Comparison of ENCODE assay signal across 8 cellular contexts in the genomic region with DNA sequence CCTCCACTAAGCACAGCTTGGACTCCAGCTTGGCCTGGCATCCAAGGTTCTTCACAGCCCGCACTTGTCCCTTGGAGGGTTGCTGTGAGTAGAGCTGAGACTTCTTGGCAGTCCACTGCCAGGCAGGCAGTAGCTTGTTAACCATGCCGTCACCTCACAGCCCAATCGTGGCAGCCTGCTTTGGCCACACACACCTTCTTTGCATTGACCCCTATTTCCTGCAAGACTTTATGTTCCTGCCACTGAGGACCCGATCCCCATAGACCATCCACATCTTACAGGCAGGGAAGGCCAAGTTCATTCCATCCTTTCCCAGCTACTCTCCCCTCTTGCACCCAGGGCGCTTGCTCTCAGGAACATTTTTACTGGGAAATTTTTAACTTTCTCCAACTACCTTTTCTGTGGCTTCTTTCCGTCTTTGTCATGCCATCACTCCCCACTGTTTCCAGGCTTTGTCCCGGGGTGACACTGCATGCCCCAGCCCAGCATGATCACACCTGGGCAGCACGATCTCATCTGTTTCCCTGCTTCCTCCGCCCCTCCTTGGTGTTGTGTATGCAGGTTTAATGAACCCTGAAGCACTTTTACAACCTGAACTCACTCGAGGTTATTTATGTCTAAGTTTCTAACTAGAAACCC. TPM values are rescaled to one million over a fixed set of nuclear protein-coding genes. Genes with fewer than 3 reads are reported as not detected.
DNase-seq lines count a peak whose midpoint lies in the region; ATAC-seq and TF ChIP-seq lines count a peak whose summit lies in the region.

No MANE protein-coding gene starts in this region.

- 0 out of 2 replicates have a peak, but pooled peaks cover 6% of the 10 kb centered on the region for H3F3A ChIP-seq in OCI-LY1 (ENCODE audit: insufficient read depth, low read length)

- H3K9me3 ChIP-seq in OCI-LY1 (ENCODE audit: low read length) = no peaks in the 10 kb centered on the region

- TF ChIP-seq CTCF in GM10248 (IDR thresholded peaks at IDR 0.05; ENCODE audit: control extremely low read depth, extremely low read depth, low read depth, missing control alignments) (no peak), OCI-LY1 (IDR thresholded peaks at IDR 0.05; ENCODE audit: low read length) (no peak), epithelial cell of esophagus (IDR thresholded peaks at IDR 0.05; ENCODE audit: insufficient read depth, low read depth, low read length, missing control alignments) (no peak), progenitor cell of endocrine pancreas (IDR thresholded peaks at IDR 0.05; ENCODE audit: unreplicated experiment) (no peak)

- peak overlapping the region; percentile 50 for H3K27ac Mint-ChIP-seq in progenitor cell of endocrine pancreas

- CTCF ChIA-PET in GM10248 (lab: Yijun Ruan, JAX) = interaction anchor here (0.9 to 1.0 kb wide), 3 partner anchors 9 to 18 kb away, joined by 3 to 4 read pairs (median 3); partner anchors contain the start of gene RASGRP2

- ATAC-seq in HG03159 (IDR thresholded peaks at IDR 0.05; ENCODE audit: unreplicated experiment) = no peak
- ATAC-seq in HG03571 (IDR thresholded peaks at IDR 0.05; ENCODE audit: unreplicated experiment) = no peak

- H3K4me1 ChIP-seq in OCI-LY1 (ENCODE audit: insufficient read depth, low read length, severe bottlenecking) = peaks cover 29% of the 10 kb centered on the region

- peak overlapping the region; percentile 61 for H3K27ac ChIP-seq in OCI-LY1 (ENCODE audit: low read depth, low read length, poor library complexity, severe bottlenecking)

- no peaks in the 10 kb centered on the region for H3K9me2 ChIP-seq in OCI-LY1 (ENCODE audit: low read depth, low read length)

- peaks cover 51% of the 10 kb centered on the region for H3K36me3 ChIP-seq in OCI-LY1 (ENCODE audit: insufficient read depth, low read length)

- no peak overlapping the region for H3K4me3 ChIP-seq in OCI-LY1 (ENCODE audit: low read depth, low read length, poor library complexity, severe bottlenecking)
- no peak overlapping the region for H3K4me3 ChIP-seq in epithelial cell of esophagus (ENCODE audit: low read length)

- H3K4me1 Mint-ChIP-seq in progenitor cell of endocrine pancreas (ENCODE audit: low read depth) = peaks cover 37% of the 10 kb centered on the region

- no peaks in the 10 kb centered on the region for H4K20me1 ChIP-seq in OCI-LY1 (ENCODE audit: insufficient read depth, low read length)

- H3K27me3 ChIP-seq in OCI-LY1 (ENCODE audit: insufficient read depth, low read length) = no peaks in the 10 kb centered on the region; the same call in 1 of the 2 replicates

- no peak overlapping the region for H2AFZ ChIP-seq in OCI-LY1 (ENCODE audit: low read length)

- H3K79me2 ChIP-seq in OCI-LY1 (ENCODE audit: insufficient read depth, low read length) = no peaks in the 10 kb centered on the region

- peaks cover 27% of the 10 kb centered on the region for H3K36me3 Mint-ChIP-seq in progenitor cell of endocrine pancreas (ENCODE audit: insufficient read depth)

- no peaks in the 10 kb centered on the region for H3K9me3 Mint-ChIP-seq in progenitor cell of endocrine pancreas (ENCODE audit: low read depth)

- POLR2A ChIA-PET in GM10248 (lab: Yijun Ruan, JAX) = interaction anchor here (0.9 to 2.0 kb wide), 2 partner anchors 10 to 16 kb away, joined by 3 to 10 read pairs; partner anchors contain the start of gene SF1

- DNase-seq in GM10248 (ENCODE audit: extremely low spot score) = peak; percentile 20
- DNase-seq in epithelial cell of esophagus (ENCODE audit: low read depth) = peak; percentile 62
- no peak for DNase-seq in progenitor cell of endocrine pancreas (ENCODE audit: low spot score, unreplicated experiment)
- DNase-seq in germinal center (ENCODE audit: low spot score) = no peak
- no peak for DNase-seq in A172 (ENCODE audit: low spot score)

- no peak overlapping the region for H3K4me3 Mint-ChIP-seq in progenitor cell of endocrine pancreas (ENCODE audit: low read depth)

- H3K9ac ChIP-seq in OCI-LY1 (ENCODE audit: low read length) = no peak overlapping the region

- H3K4me2 ChIP-seq in OCI-LY1 (ENCODE audit: low read length) = no peak overlapping the region

- H3K27me3 Mint-ChIP-seq in progenitor cell of endocrine pancreas = no peaks in the 10 kb centered on the region

RNA-seq across cellular contexts. Expression of gene PYGM, which starts 2.6 kb away (rescaled TPM):
- 1.4 and 1.6 TPM in 2 replicates for total RNA-seq in progenitor cell of endocrine pancreas
- total RNA-seq in A172 (2014; rRNA removed; shearing (Covaris generic)) = 0.12 TPM in 1 of 2 replicates, not detected in the other

RNA-seq across cellular contexts. Expression of gene SF1, which starts 15.9 kb away (rescaled TPM):
- total RNA-seq in progenitor cell of endocrine pancreas = 500 and 503 TPM in 2 replicates
- 61.8 and 149 TPM in 2 replicates for total RNA-seq in A172 (2014; rRNA removed; shearing (Covaris generic))

RNA-seq across cellular contexts. Expression of gene RASGRP2, which starts 18.5 kb away (rescaled TPM):
- 0.53 and 0.73 TPM in 2 replicates for total RNA-seq in progenitor cell of endocrine pancreas
- 0.07 and 2.1 TPM in 2 replicates for total RNA-seq in A172 (2014; rRNA removed; shearing (Covaris generic))

RNA-seq across cellular contexts. Expression of gene NRXN2, which starts 39.4 kb away (rescaled TPM):
- 0.17 and 0.60 TPM in 2 replicates for total RNA-seq in progenitor cell of endocrine pancreas
- 0.05 and 0.14 TPM in 2 replicates for total RNA-seq in A172 (2014; rRNA removed; shearing (Covaris generic))

RNA-seq across cellular contexts. Expression of gene MAP4K2, which starts 40.6 kb away (rescaled TPM):
- 12.7 and 13.3 TPM in 2 replicates for total RNA-seq in progenitor cell of endocrine pancreas
- 30.8 and 40.5 TPM in 2 replicates for total RNA-seq in A172 (2014; rRNA removed; shearing (Covaris generic))

Comparison
In these comparisons a context has a peak if more than half of its experiments do, and no peak if none do; other contexts are left out.
1. DNase-seq: peak in GM10248 (single experiment) and epithelial cell of esophagus (single experiment); none in progenitor cell of endocrine pancreas (single experiment), germinal center (single experiment) and A172 (single experiment).